26 cellular contexts compared by ENCODE assay signal in the genomic region with DNA sequence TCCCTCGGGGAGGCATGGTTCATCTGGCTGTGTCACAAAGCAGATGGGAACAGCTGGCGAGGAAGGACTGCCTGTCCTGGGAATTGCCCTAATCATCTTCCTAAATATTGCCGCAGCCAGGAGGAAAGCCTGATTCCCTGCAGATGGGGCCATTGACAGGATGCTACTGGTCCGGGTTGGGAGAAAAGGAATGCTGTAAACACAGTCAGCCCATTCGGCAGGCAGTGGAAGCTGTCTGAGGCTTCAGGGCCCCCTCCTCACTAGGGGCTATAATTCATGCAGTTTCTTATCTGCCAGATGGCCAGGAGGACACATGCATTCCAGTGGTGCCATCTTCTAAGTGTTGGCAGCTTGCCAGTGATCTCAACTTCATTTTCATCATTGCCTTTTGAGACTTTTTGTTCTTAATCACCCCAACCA.
DNase-seq lines count a peak whose midpoint lies in the region; ATAC-seq, FAIRE-seq and TF ChIP-seq lines count a peak whose summit lies in the region.
"Had no signal": no experiment of that assay in that cellular context is flagged by ENCODE, and none has a peak within 500 bp of the region (broad histone marks: within the 10 kb centered on the region; RNA-seq: fewer than 3 reads in every experiment).

No MANE protein-coding gene starts in this region.

- H3K9ac ChIP-seq in K562 (ENCODE audit: insufficient read depth in 1 of 2, low read depth in 2 of 2, low read length in 2 of 2) (no peak overlapping the region), neural progenitor cell (no peak overlapping the region)

- H3K79me2 ChIP-seq in K562 (ENCODE audit: control insufficient read depth, insufficient read depth, low read length) = no peaks in the 10 kb centered on the region
- no peaks in the 10 kb centered on the region for H3K79me2 ChIP-seq in neural progenitor cell (ENCODE audit: low read depth)

- H3K4me3 ChIP-seq in K562 (no peak overlapping the region), neural progenitor cell (no peak overlapping the region), MG63 (no peak overlapping the region), suprapubic skin (no peak overlapping the region)
- H3K4me3 ChIP-seq: colonic mucosa, esophagus muscularis mucosa, thoracic aorta, uterus had no signal

- no peak for TF ChIP-seq CTCF in K562 (IDR thresholded peaks at IDR 0.05 in 2 of 3, conservative IDR thresholded peaks at IDR 0.05 in 1 of 3; ENCODE audit: insufficient read depth in 2 of 3, low read depth in 1 of 3, low read length in 3 of 3)
- TF ChIP-seq CTCF in neural progenitor cell (IDR thresholded peaks at IDR 0.05) = no peak
- no peak for TF ChIP-seq CTCF in suprapubic skin (IDR thresholded peaks at IDR 0.05)

- WGBS in K562 (ENCODE audit: insufficient coverage, low coverage, missing lambda C conversion rate) = 0% methylated on average over 4 of the region's 5 CpGs
- WGBS in suprapubic skin = 33% methylated on average over 5 of the region's 5 CpGs

- H3K9me3 Mint-ChIP-seq in neural progenitor cell = no peaks in the 10 kb centered on the region
- H3K9me3 Mint-ChIP-seq: activated CD8-positive, alpha-beta T cell treated with anti-CD3 and anti-CD28 coated beads for 36 hours; activated naive CD4-positive, alpha-beta T cell treated with anti-CD3 and anti-CD28 coated beads, Interleukin-2, amount 50 U/mL, for 24 hours; activated T-helper 17 cell treated with anti-CD3 and anti-CD28 coated beads, Interleukin-2, amount 50 U/mL, for 72 hours; CD14-positive monocyte; effector memory CD8-positive, alpha-beta T cell; T-cell had no signal

- DNase-seq in HTR-8/SVneo (ENCODE audit: insufficient read length, low spot score) (no peak), NCI-H524 (lab: John Stamatoyannopoulos, UW) (peak; percentile 89 to 94), K562 (ENCODE audit: extremely low read depth in 1 of 4, low spot score in 3 of 4) (no peak), neural progenitor cell (ENCODE audit: low spot score) (no peak), MG63 (no peak), suprapubic skin (ENCODE audit: low spot score in 2 of 2) (no peak), NCI-H128 (lab: John Stamatoyannopoulos, UW; ENCODE audit: unreplicated experiment) (no peak)
- DNase-seq: colonic mucosa; effector memory CD8-positive, alpha-beta T cell; KG1; left cardiac atrium; NCI-H1436; NCI-H748 treated with DMSO at 0.1 percent for 48 hours; OCI-M1; SIG-M5; stimulated activated naive CD8-positive, alpha-beta T cell treated with anti-CD3 and anti-CD28 coated beads, Interleukin-15, Interleukin-2, amounts not matched to agents 100 U/mL and 50 U/mL, for 24 hours; T-cell; uterus had no signal

- H4K20me1 ChIP-seq in K562 (replicated peaks; ENCODE audit: control insufficient read depth, insufficient read depth, low read length) (no peaks in the 10 kb centered on the region), neural progenitor cell (ENCODE audit: low read depth) (peaks cover 17% of the 10 kb centered on the region)

- in situ Hi-C loops in K562 (cut with MboI) = no loop called here

- no peaks in the 10 kb centered on the region for H3K36me3 ChIP-seq in K562 (ENCODE audit: control insufficient read depth, insufficient read depth, low read length)
- H3K36me3 ChIP-seq in neural progenitor cell = no peaks in the 10 kb centered on the region
- no peaks in the 10 kb centered on the region for H3K36me3 ChIP-seq in MG63
- no peaks in the 10 kb centered on the region for H3K36me3 ChIP-seq in suprapubic skin
- H3K36me3 ChIP-seq: colonic mucosa, esophagus muscularis mucosa, thoracic aorta, uterus had no signal

- peaks cover 42% of the 10 kb centered on the region for H3K4me1 Mint-ChIP-seq in neural progenitor cell

- peak overlapping the region; percentile 13 for H3K4me3 Mint-ChIP-seq in neural progenitor cell
- H3K4me3 Mint-ChIP-seq: activated CD8-positive, alpha-beta T cell treated with anti-CD3 and anti-CD28 coated beads for 36 hours; activated naive CD4-positive, alpha-beta T cell treated with anti-CD3 and anti-CD28 coated beads, Interleukin-2, amount 50 U/mL, for 24 hours; activated T-helper 17 cell treated with anti-CD3 and anti-CD28 coated beads, Interleukin-2, amount 50 U/mL, for 72 hours; CD14-positive monocyte; effector memory CD8-positive, alpha-beta T cell; T-cell had no signal

- CTCF ChIA-PET in K562 (lab: Yijun Ruan, JAX; ENCODE audit: low intra/inter-chr PET ratio) = no interaction called here

- TF ChIP-seq POLR2A in K562 (conservative IDR thresholded peaks at IDR 0.05) (no peak), suprapubic skin (IDR thresholded peaks at IDR 0.05) (no peak)

- H3K4me1 ChIP-seq in K562 (replicated peaks in 1 of 2; ENCODE audit: control insufficient read depth in 2 of 2, insufficient read depth in 2 of 2, low read length in 2 of 2) (no peaks in the 10 kb centered on the region), neural progenitor cell (peaks cover 46% of the 10 kb centered on the region), suprapubic skin (peaks cover 9% of the 10 kb centered on the region)
- H3K4me1 ChIP-seq: colonic mucosa, foreskin keratinocyte, uterus had no signal

- no peak for TF ChIP-seq RAD21 in K562 (CRISPR knock-in tag; conservative IDR thresholded peaks at IDR 0.05 in 1 of 2, IDR thresholded peaks at IDR 0.05 in 1 of 2)

- H3K9me3 ChIP-seq in K562 (replicated peaks; ENCODE audit: control insufficient read depth, insufficient read depth, low read depth, low read length) (no peaks in the 10 kb centered on the region), neural progenitor cell (ENCODE audit: low read depth) (no peaks in the 10 kb centered on the region), MG63 (no peaks in the 10 kb centered on the region), suprapubic skin (no peaks in the 10 kb centered on the region)
- H3K9me3 ChIP-seq: colonic mucosa, esophagus muscularis mucosa, thoracic aorta, uterus had no signal

- POLR2A ChIA-PET in K562 (lab: Yijun Ruan, JAX) = interaction anchor here (0.6 kb wide), 1 partner anchor 322 kb away, joined by 3 read pairs; no protein-coding TSS in a partner anchor

- peaks cover 11% of the 10 kb centered on the region for H3K27me3 Mint-ChIP-seq in neural progenitor cell (ENCODE audit: insufficient read depth, low read depth)
- H3K27me3 Mint-ChIP-seq: activated naive CD4-positive, alpha-beta T cell treated with anti-CD3 and anti-CD28 coated beads, Interleukin-2, amount 50 U/mL, for 24 hours had no signal

- TF ChIP-seq EP300 in K562 (IDR thresholded peaks at IDR 0.05; ENCODE audit: low read length) = no peak
- TF ChIP-seq EP300 in suprapubic skin (IDR thresholded peaks at IDR 0.05) = no peak

- peaks cover 0 to 7% of the 10 kb centered on the region in 2 experiments; a peak in 1 of 5 replicates for H3K27me3 ChIP-seq in K562 (ENCODE audit: control insufficient read depth in 2 of 2, insufficient read depth in 2 of 2, low read length in 2 of 2)
- H3K27me3 ChIP-seq in neural progenitor cell = peaks cover 19% of the 10 kb centered on the region
- H3K27me3 ChIP-seq in MG63 = no peaks in the 10 kb centered on the region
- H3K27me3 ChIP-seq in suprapubic skin = no peaks in the 10 kb centered on the region
- H3K27me3 ChIP-seq: colonic mucosa, uterus had no signal

- no peak overlapping the region for H3K4me2 ChIP-seq in K562 (ENCODE audit: insufficient read depth, low read length)
- peak overlapping the region; percentile 2 for H3K4me2 ChIP-seq in neural progenitor cell

- peaks cover 28% of the 10 kb centered on the region for H3F3A ChIP-seq in neural progenitor cell (ENCODE audit: low read depth)

- BruUV-seq in K562 (replicated peaks; lab: Mats Ljungman, UMichigan) = no TSS peak

- ATAC-seq in K562 = no peak
- ATAC-seq: activated CD8-positive, alpha-beta T cell treated with anti-CD3 and anti-CD28 coated beads for 36 hours; effector memory CD8-positive, alpha-beta T cell; T-cell had no signal

- no peak overlapping the region for H3K27ac ChIP-seq in K562 (ENCODE audit: extremely low read depth, low read depth, low read length)
- H3K27ac ChIP-seq in neural progenitor cell = no peak overlapping the region
- H3K27ac ChIP-seq in suprapubic skin = no peak overlapping the region
- H3K27ac ChIP-seq: colonic mucosa, esophagus muscularis mucosa, foreskin keratinocyte, thoracic aorta, uterus had no signal

- peaks cover 3% of the 10 kb centered on the region for H3K9me1 ChIP-seq in K562 (ENCODE audit: control insufficient read depth, insufficient read depth, low read length)

- intact Hi-C loops in K562 (cut with micrococcal nuclease) = no loop called here

- H2AFZ ChIP-seq in K562 (ENCODE audit: low read depth, low read length) (no peak overlapping the region), neural progenitor cell (replicated peaks) (no peak overlapping the region)

- H3K27ac Mint-ChIP-seq in neural progenitor cell = no peak overlapping the region
- H3K27ac Mint-ChIP-seq: activated CD8-positive, alpha-beta T cell treated with anti-CD3 and anti-CD28 coated beads for 36 hours; activated naive CD4-positive, alpha-beta T cell treated with anti-CD3 and anti-CD28 coated beads, Interleukin-2, amount 50 U/mL, for 24 hours; activated T-helper 17 cell treated with anti-CD3 and anti-CD28 coated beads, Interleukin-2, amount 50 U/mL, for 72 hours; effector memory CD8-positive, alpha-beta T cell; T-cell had no signal

- FAIRE-seq in HTR-8/SVneo (lab: Jason Lieb, UNC) (peak; percentile 42), K562 (lab: Jason Lieb, UNC) (no peak)
- FAIRE-seq: bronchial epithelial cell had no signal

- no peaks in the 10 kb centered on the region for H3K36me3 Mint-ChIP-seq in neural progenitor cell
- H3K36me3 Mint-ChIP-seq: activated naive CD4-positive, alpha-beta T cell treated with anti-CD3 and anti-CD28 coated beads, Interleukin-2, amount 50 U/mL, for 24 hours; CD14-positive monocyte; T-cell had no signal

TF ChIP-seq in K562, 482 proteins besides CTCF, POLR2A, EP300 and RAD21 (continues in another document):
- TF ChIP-seq ARID1B (IDR thresholded peaks at IDR 0.05) = no peak
- no peak for TF ChIP-seq NFE2 (IDR thresholded peaks at IDR 0.05; ENCODE audit: low read depth)
- TF ChIP-seq ZEB2 (IDR thresholded peaks at IDR 0.05) = no peak
- TF ChIP-seq, protein P1, sequence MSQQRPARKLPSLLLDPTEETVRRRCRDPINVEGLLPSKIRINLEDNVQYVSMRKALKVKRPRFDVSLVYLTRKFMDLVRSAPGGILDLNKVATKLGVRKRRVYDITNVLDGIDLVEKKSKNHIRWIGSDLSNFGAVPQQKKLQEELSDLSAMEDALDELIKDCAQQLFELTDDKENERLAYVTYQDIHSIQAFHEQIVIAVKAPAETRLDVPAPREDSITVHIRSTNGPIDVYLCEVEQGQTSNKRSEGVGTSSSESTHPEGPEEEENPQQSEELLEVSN (IDR thresholded peaks at IDR 0.05; ENCODE audit: borderline replicate concordance in 1 of 2, extremely low read depth in 1 of 2, insufficient read depth in 1 of 2, insufficient read length in 1 of 2, low read depth in 1 of 2, low read length in 1 of 2, poor library complexity in 1 of 2, severe bottlenecking in 1 of 2) = no peak

Comparison
In these comparisons a context has a peak if more than half of its experiments do, and no peak if none do; other contexts are left out.
1. DNase-seq: peak in NCI-H524 (2 of 2); none in HTR-8/SVneo (single experiment), K562 (0 of 4), neural progenitor cell (single experiment), MG63 (single experiment), suprapubic skin (0 of 2) and NCI-H128 (single experiment).